Comparison of ENCODE assay signal across 8 cellular contexts in genomic region chr6:108581237-108581931, GRCh38. TPM values are rescaled to one million over a fixed set of nuclear protein-coding genes. Genes with fewer than 3 reads are reported as not detected.
DNase-seq lines count a peak whose midpoint lies in the region; FAIRE-seq and TF ChIP-seq lines count a peak whose summit lies in the region.

No MANE protein-coding gene starts in this region.

- no peak overlapping the region for H3K9ac ChIP-seq in kidney (ENCODE audit: low read length in 2 of 2)

- H3K27me3 ChIP-seq in tibial nerve, result no peaks in the 10 kb centered on the region

- TF ChIP-seq POLR2A in tibial nerve (IDR thresholded peaks at IDR 0.05), result no peak

- WGBS in adipose tissue, 3 donors, result 7 to 15% (median 13%) methylated on average over 3 of the region's 3 CpGs
- 15 to 16% methylated on average over 3 of the region's 3 CpGs for WGBS in tibial nerve, 2 donors

- peak in 1 of 2 donors; percentile 76 for TF ChIP-seq EP300 in tibial nerve (IDR thresholded peaks at IDR 0.05)

- TF ChIP-seq CTCF in AG04449 (IDR thresholded peaks at IDR 0.05; ENCODE audit: insufficient read depth, low read length, missing control alignments), result no peak
- no peak for TF ChIP-seq CTCF in tibial nerve (IDR thresholded peaks at IDR 0.05)
- no peak for TF ChIP-seq CTCF in kidney (IDR thresholded peaks at IDR 0.05; ENCODE audit: borderline replicate concordance, extremely low read depth, insufficient read depth)

- peak overlapping the region; percentile 7 for H3K27ac ChIP-seq in adipose tissue (ENCODE audit: low read depth, low read length)
- peak overlapping the region; percentile 65 to 89 (median 76) for H3K27ac ChIP-seq in tibial nerve
- peak overlapping the region in 1 of 2 donors; percentile 62 for H3K27ac ChIP-seq in kidney (ENCODE audit: low read depth in 2 of 2, low read length in 2 of 2)

- POLR2A ChIA-PET in AG04449 (lab: Yijun Ruan, JAX), result no interaction called here

- H3K36me3 ChIP-seq in tibial nerve, result peaks cover 0 to 12% (median 0%) of the 10 kb centered on the region in 3 donors
- H3K36me3 ChIP-seq in kidney (ENCODE audit: control insufficient read depth in 1 of 2, insufficient read depth in 2 of 2, low read length in 2 of 2), result no peaks in the 10 kb centered on the region

- H3K4me1 ChIP-seq in tibial nerve, result peaks cover 5 to 98% (median 81%) of the 10 kb centered on the region in 4 donors
- peaks cover 55 to 60% of the 10 kb centered on the region in 2 donors for H3K4me1 ChIP-seq in kidney (ENCODE audit: control insufficient read depth in 1 of 2, insufficient read depth in 1 of 2, low read depth in 1 of 2, low read length in 2 of 2)

- FAIRE-seq in kidney (lab: Jason Lieb, UNC), result no peak

- intact Hi-C loops in kidney (cut with DNase I), result no loop called here

- H3K9me3 ChIP-seq in tibial nerve (no peaks in the 10 kb centered on the region), kidney (ENCODE audit: control insufficient read depth in 1 of 2, low read length in 2 of 2) (no peaks in the 10 kb centered on the region)

- H3K4me3 ChIP-seq in AG04449 (ENCODE audit: low read depth, low read length) (peak overlapping the region; percentile 42), tibial nerve (peak overlapping the region in 2 of 4 donors; percentile 2 to 14), kidney (ENCODE audit: low read length in 2 of 2) (peak overlapping the region in 1 of 2 donors; percentile 2)

- DNase-seq in AG04449 (ENCODE audit: low read depth, low spot score) (no peak), Kasumi-1 (lab: John Stamatoyannopoulos, UW) (peak; percentile 32 to 37), iris pigment epithelial cell (ENCODE audit: low read depth) (peak; percentile 94), tibial nerve (ENCODE audit: low spot score in 2 of 2) (peak in 1 of 2 donors; percentile 68), NCI-H2107 treated with DMSO at 0.1 percent for 48 hours (lab: John Stamatoyannopoulos, UW; ENCODE audit: unreplicated experiment) (no peak), NCI-H1436 treated with DMSO at 0.1 percent for 48 hours (lab: John Stamatoyannopoulos, UW) (no peak), kidney (no peak)

- CTCF ChIA-PET in AG04449 (lab: Yijun Ruan, JAX), result no interaction called here

RNA-seq across cellular contexts. Expression of gene FOXO3, which starts 20.7 kb away (rescaled TPM):
- 10 to 100 TPM; 23.2 to 30.3 (median 27.3) TPM for polyA plus RNA-seq in adipose tissue
- total RNA-seq in tibial nerve, result 100 to 1,000 TPM; 146 to 200 (median 166) TPM
- 76.1 TPM for total RNA-seq in kidney
- polyA plus RNA-seq in kidney (ENCODE audit: insufficient read depth, low read depth, low replicate concordance), result 9.4 TPM

Comparison
In these comparisons a context has a peak if more than half of its experiments do, and no peak if none do; other contexts are left out.
1. DNase-seq: peak in Kasumi-1 (2 of 2) and iris pigment epithelial cell (single experiment); none in AG04449 (single experiment), NCI-H2107 treated with DMSO at 0.1 percent for 48 hours (single experiment), NCI-H1436 treated with DMSO at 0.1 percent for 48 hours (single experiment) and kidney (single experiment).